Comparison of ENCODE assay signal across 1 cellular context in genomic region chr15:75639709-75640482, GRCh38.
TF ChIP-seq lines count a peak whose summit lies in the region.

Gene IMP3 (minus strand): TSS chr15:75640224. CDS start chr15:75640168, 56 bp downstream.

TF ChIP-seq in K562, 482 proteins besides CTCF, POLR2A, EP300 and RAD21 (continued from another document and continues in another):
- peak; percentile 99 for TF ChIP-seq RBBP5 (IDR thresholded peaks at IDR 0.05; ENCODE audit: borderline replicate concordance, insufficient read depth, low read length, poor library complexity, severe bottlenecking)
- TF ChIP-seq KAT8 (IDR thresholded peaks at IDR 0.05; ENCODE audit: low read depth): no peak
- no peak for TF ChIP-seq TRIM28 (IDR thresholded peaks at IDR 0.05)
- peak; percentile 44; the same call in 1 of the 2 replicates for TF ChIP-seq HDAC8 (tag; IDR thresholded peaks at IDR 0.05)
- no peak; the same call in 1 of the 2 replicates for TF ChIP-seq HEY1 (CRISPR knock-in tag; IDR thresholded peaks at IDR 0.05; ENCODE audit: borderline replicate concordance)
- peak; percentile 4 for TF ChIP-seq NELFE (IDR thresholded peaks at IDR 0.05; ENCODE audit: insufficient read depth, insufficient read length)
- TF ChIP-seq SMARCC2 (IDR thresholded peaks at IDR 0.05; ENCODE audit: low read depth): no peak
- peak; percentile 70 for TF ChIP-seq CCNT2 (IDR thresholded peaks at IDR 0.05; ENCODE audit: borderline replicate concordance, extremely low read depth, insufficient read length, low read depth, low read length)
- no peak for TF ChIP-seq YBX1 (IDR thresholded peaks at IDR 0.05)
- TF ChIP-seq, protein P1, sequence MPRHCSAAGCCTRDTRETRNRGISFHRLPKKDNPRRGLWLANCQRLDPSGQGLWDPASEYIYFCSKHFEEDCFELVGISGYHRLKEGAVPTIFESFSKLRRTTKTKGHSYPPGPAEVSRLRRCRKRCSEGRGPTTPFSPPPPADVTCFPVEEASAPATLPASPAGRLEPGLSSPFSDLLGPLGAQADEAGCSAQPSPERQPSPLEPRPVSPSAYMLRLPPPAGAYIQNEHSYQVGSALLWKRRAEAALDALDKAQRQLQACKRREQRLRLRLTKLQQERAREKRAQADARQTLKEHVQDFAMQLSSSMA (CRISPR knock-in tag; IDR thresholded peaks at IDR 0.05): no peak
- no peak for TF ChIP-seq XRCC3 (IDR thresholded peaks at IDR 0.05)
- TF ChIP-seq ZNF121 (CRISPR knock-in tag; conservative IDR thresholded peaks at IDR 0.05): 0 out of 2 replicates have a peak, but pooled peaks have one; percentile 2
- peak; percentile 92 for TF ChIP-seq HNRNPLL (IDR thresholded peaks at IDR 0.05; ENCODE audit: low read depth, low read length, poor library complexity, severe bottlenecking)
- TF ChIP-seq ZBTB43 (CRISPR knock-in tag; IDR thresholded peaks at IDR 0.05): no peak
- no peak; the same call in 1 of the 2 replicates for TF ChIP-seq JUND (IDR thresholded peaks at IDR 0.05; ENCODE audit: borderline replicate concordance, low read depth, low read length)
- no peak; the same call in 2 of the 3 replicates for TF ChIP-seq JUND (tag; IDR thresholded peaks at IDR 0.05; ENCODE audit: borderline replicate concordance, low read depth, low read length)
- no peak for TF ChIP-seq ZNF778 (CRISPR knock-in tag; IDR thresholded peaks at IDR 0.05)
- no peak for TF ChIP-seq KLF1 (tag; IDR thresholded peaks at IDR 0.05)
- TF ChIP-seq ARHGAP35 (IDR thresholded peaks at IDR 0.05; ENCODE audit: partially characterized antibody): peak; percentile 79
- TF ChIP-seq NCOR1 (IDR thresholded peaks at IDR 0.05): no peak
- TF ChIP-seq ZNF282 (CRISPR knock-in tag; IDR thresholded peaks at IDR 0.05): peak; percentile 91; the same call in 1 of the 2 replicates
- TF ChIP-seq ZNF24 (IDR thresholded peaks at IDR 0.05): no peak
- TF ChIP-seq, protein P2, sequence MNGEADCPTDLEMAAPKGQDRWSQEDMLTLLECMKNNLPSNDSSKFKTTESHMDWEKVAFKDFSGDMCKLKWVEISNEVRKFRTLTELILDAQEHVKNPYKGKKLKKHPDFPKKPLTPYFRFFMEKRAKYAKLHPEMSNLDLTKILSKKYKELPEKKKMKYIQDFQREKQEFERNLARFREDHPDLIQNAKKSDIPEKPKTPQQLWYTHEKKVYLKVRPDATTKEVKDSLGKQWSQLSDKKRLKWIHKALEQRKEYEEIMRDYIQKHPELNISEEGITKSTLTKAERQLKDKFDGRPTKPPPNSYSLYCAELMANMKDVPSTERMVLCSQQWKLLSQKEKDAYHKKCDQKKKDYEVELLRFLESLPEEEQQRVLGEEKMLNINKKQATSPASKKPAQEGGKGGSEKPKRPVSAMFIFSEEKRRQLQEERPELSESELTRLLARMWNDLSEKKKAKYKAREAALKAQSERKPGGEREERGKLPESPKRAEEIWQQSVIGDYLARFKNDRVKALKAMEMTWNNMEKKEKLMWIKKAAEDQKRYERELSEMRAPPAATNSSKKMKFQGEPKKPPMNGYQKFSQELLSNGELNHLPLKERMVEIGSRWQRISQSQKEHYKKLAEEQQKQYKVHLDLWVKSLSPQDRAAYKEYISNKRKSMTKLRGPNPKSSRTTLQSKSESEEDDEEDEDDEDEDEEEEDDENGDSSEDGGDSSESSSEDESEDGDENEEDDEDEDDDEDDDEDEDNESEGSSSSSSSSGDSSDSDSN (IDR thresholded peaks at IDR 0.05; ENCODE audit: borderline replicate concordance in 1 of 2, low read depth in 2 of 2, low read length in 2 of 2): peak in 1 of 2 experiments; percentile 71; a peak in 1 of 4 replicates
- TF ChIP-seq WHSC1 (IDR thresholded peaks at IDR 0.05; ENCODE audit: low read length): no peak
- peak in 1 of 2 experiments; percentile 98; a peak in 2 of 4 replicates for TF ChIP-seq HDAC1 (IDR thresholded peaks at IDR 0.05)
- TF ChIP-seq HIVEP1 (CRISPR knock-in tag; IDR thresholded peaks at IDR 0.05): no peak
- TF ChIP-seq ZNF589 (CRISPR knock-in tag; IDR thresholded peaks at IDR 0.05; ENCODE audit: low read depth): no peak
- no peak; the same call in 1 of the 2 replicates for TF ChIP-seq ZBTB40 (IDR thresholded peaks at IDR 0.05)
- TF ChIP-seq ZBTB40 (CRISPR knock-in tag; IDR thresholded peaks at IDR 0.05): no peak
- TF ChIP-seq DMBX1 (CRISPR knock-in tag; IDR thresholded peaks at IDR 0.05; ENCODE audit: borderline replicate concordance): no peak
- peak; percentile 63; the same call in 1 of the 2 replicates for TF ChIP-seq CREB3L1 (IDR thresholded peaks at IDR 0.05; ENCODE audit: borderline replicate concordance, low read depth)
- TF ChIP-seq RBM17 (IDR thresholded peaks at IDR 0.05; ENCODE audit: borderline replicate concordance, low read depth, low read length): no peak
- no peak for TF ChIP-seq ZFPM2 (CRISPR knock-in tag; IDR thresholded peaks at IDR 0.05)
- 0 out of 2 replicates have a peak, but pooled peaks have one; percentile 12 for TF ChIP-seq STAG1 (CRISPR knock-in tag; IDR thresholded peaks at IDR 0.05; ENCODE audit: borderline replicate concordance)
- TF ChIP-seq MTA2 (IDR thresholded peaks at IDR 0.05; ENCODE audit: low read depth): no peak
- TF ChIP-seq, protein P3, sequence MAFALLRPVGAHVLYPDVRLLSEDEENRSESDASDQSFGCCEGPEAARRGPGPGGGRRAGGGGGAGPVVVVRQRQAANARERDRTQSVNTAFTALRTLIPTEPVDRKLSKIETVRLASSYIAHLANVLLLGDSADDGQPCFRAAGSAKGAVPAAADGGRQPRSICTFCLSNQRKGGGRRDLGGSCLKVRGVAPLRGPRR (CRISPR knock-in tag; IDR thresholded peaks at IDR 0.05): no peak
- TF ChIP-seq RBFOX2 (IDR thresholded peaks at IDR 0.05; ENCODE audit: low read depth, low read length): peak; percentile 100
- TF ChIP-seq KLF13 (tag; IDR thresholded peaks at IDR 0.05; ENCODE audit: borderline replicate concordance, low read depth): peak; percentile 56; the same call in 1 of the 2 replicates
- TF ChIP-seq ETV6 (IDR thresholded peaks at IDR 0.05; ENCODE audit: borderline replicate concordance in 1 of 2, low read depth in 2 of 2, low read length in 1 of 2): no peak; a peak in 1 of 4 replicates
- 0 out of 2 replicates have a peak, but pooled peaks have one; percentile 19 for TF ChIP-seq ETV6 (CRISPR knock-in tag; IDR thresholded peaks at IDR 0.05; ENCODE audit: borderline replicate concordance)
- no peak for TF ChIP-seq CHD4 (IDR thresholded peaks at IDR 0.05; ENCODE audit: insufficient read depth, insufficient replicate concordance, low read depth, low read length, poor library complexity, severe bottlenecking)
- peak; percentile 82 for TF ChIP-seq FOS (IDR thresholded peaks at IDR 0.05; ENCODE audit: extremely low read depth, insufficient read length)
- no peak for TF ChIP-seq ZZZ3 (IDR thresholded peaks at IDR 0.05)
- no peak for TF ChIP-seq ZNF146 (CRISPR knock-in tag; IDR thresholded peaks at IDR 0.05; ENCODE audit: unreplicated experiment)
- no peak for TF ChIP-seq MYBL2 (IDR thresholded peaks at IDR 0.05; ENCODE audit: low read depth)
- TF ChIP-seq MYBL2 (CRISPR knock-in tag; IDR thresholded peaks at IDR 0.05; ENCODE audit: borderline replicate concordance): no peak
- no peak for TF ChIP-seq KDM1A (IDR thresholded peaks at IDR 0.05)
- TF ChIP-seq ZNF561 (CRISPR knock-in tag; conservative IDR thresholded peaks at IDR 0.05): no peak
- TF ChIP-seq POLR3A (IDR thresholded peaks at IDR 0.05; ENCODE audit: borderline replicate concordance, extremely low read depth, insufficient read depth, insufficient read length): no peak
- no peak for TF ChIP-seq ZNF586 (CRISPR knock-in tag; conservative IDR thresholded peaks at IDR 0.05)
- TF ChIP-seq ZNF717 (CRISPR knock-in tag; IDR thresholded peaks at IDR 0.05): no peak
- no peak for TF ChIP-seq SETDB1 (IDR thresholded peaks at IDR 0.05; ENCODE audit: low read length)
- peak; percentile 26; the same call in 1 of the 2 replicates for TF ChIP-seq PRMT5 (CRISPR knock-in tag; IDR thresholded peaks at IDR 0.05)
- TF ChIP-seq ZNF551 (CRISPR knock-in tag; IDR thresholded peaks at IDR 0.05): no peak
- no peak for TF ChIP-seq SNIP1 (IDR thresholded peaks at IDR 0.05; ENCODE audit: low read depth)
- no peak for TF ChIP-seq ZNF224 (CRISPR knock-in tag; IDR thresholded peaks at IDR 0.05)
- peak; percentile 71; the same call in 1 of the 2 replicates for TF ChIP-seq ZBTB17 (CRISPR knock-in tag; IDR thresholded peaks at IDR 0.05)
- TF ChIP-seq HMG20B (CRISPR knock-in tag; IDR thresholded peaks at IDR 0.05): no peak
- TF ChIP-seq MYNN (IDR thresholded peaks at IDR 0.05): no peak
- TF ChIP-seq MYNN (CRISPR knock-in tag; IDR thresholded peaks at IDR 0.05): no peak
- no peak; the same call in 1 of the 2 replicates for TF ChIP-seq SAFB (IDR thresholded peaks at IDR 0.05; ENCODE audit: borderline replicate concordance, low read depth, low read length)
- TF ChIP-seq HDAC3 (IDR thresholded peaks at IDR 0.05; ENCODE audit: borderline replicate concordance, partially characterized antibody): no peak
- TF ChIP-seq SIRT6 (IDR thresholded peaks at IDR 0.05; ENCODE audit: low read depth, low read length): no peak
- TF ChIP-seq ZKSCAN3 (CRISPR knock-in tag; IDR thresholded peaks at IDR 0.05): no peak
- TF ChIP-seq NR1H2 (CRISPR knock-in tag; IDR thresholded peaks at IDR 0.05): no peak
- TF ChIP-seq ZFP30 (CRISPR knock-in tag; IDR thresholded peaks at IDR 0.05; ENCODE audit: borderline replicate concordance): no peak
